In the genomic region with DNA sequence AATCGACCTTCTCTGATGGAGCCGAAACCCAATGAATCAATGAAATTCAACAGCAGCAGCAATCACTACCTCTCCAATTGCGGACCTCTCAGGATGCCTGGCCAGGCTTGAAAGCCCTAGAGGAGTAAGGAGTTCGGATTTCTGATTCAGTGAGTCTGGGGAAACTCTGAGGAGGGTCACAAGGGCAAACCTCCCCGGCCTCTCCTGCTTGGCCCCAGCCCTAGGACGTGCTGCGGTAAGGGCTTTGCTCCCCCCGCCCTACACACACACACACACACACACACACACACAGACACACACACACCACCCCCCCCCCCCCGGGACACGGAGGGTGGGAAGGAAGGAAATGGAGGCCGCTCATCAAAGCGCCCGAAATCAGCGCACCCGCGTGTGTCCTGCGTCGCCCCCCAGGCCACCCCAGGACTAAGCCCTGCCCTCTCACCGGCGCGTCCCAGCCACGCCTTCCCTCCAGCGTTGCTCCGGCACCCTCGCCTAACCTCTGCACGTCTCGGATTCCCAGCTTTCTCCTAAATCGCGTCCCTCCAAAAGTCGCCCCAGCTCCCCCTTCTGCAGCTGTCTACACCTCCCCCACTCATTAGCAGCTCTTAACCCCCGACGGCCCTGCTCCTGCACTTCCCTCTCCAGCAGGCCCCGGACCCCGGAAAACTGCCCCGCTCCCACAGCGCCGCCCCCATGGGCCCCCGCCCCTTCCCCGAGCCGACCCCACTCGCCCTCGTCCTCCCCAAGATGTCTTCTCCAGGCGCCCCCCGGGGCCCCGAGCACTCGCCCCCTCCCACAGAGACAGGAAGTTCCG, we compare ENCODE assay signal across 8 cellular contexts. TPM values are rescaled to one million over a fixed set of nuclear protein-coding genes. Genes with fewer than 3 reads are reported as not detected.
DNase-seq lines count a peak whose midpoint lies in the region; ATAC-seq and TF ChIP-seq lines count a peak whose summit lies in the region.

No MANE protein-coding gene starts in this region.

- H3K4me2 ChIP-seq in mammary epithelial cell (ENCODE audit: insufficient read depth, low read depth, low read length), result peak overlapping the region; percentile 89

- peaks cover 56% of the 10 kb centered on the region for H3K79me2 ChIP-seq in mammary epithelial cell (ENCODE audit: insufficient read depth, low read length)

- H3K4me3 ChIP-seq in mammary epithelial cell (replicated peaks in 1 of 3; ENCODE audit: insufficient read depth in 1 of 3, low read depth in 2 of 3, low read length in 3 of 3), result peak overlapping the region; percentile 81 to 88 (median 86)

- H3K4me3 Mint-ChIP-seq in T-cell, result peak overlapping the region; percentile 94 to 97 (median 95)

- H3K27me3 Mint-ChIP-seq in T-cell, result no peaks in the 10 kb centered on the region

- no peaks in the 10 kb centered on the region for H4K20me1 ChIP-seq in mammary epithelial cell (ENCODE audit: insufficient read depth, low read length)

- H3K36me3 ChIP-seq in ES-I3 (ENCODE audit: insufficient read depth, low read length), result 0 out of 2 replicates have a peak, but pooled peaks cover 4% of the 10 kb centered on the region
- no peaks in the 10 kb centered on the region for H3K36me3 ChIP-seq in mammary epithelial cell (ENCODE audit: insufficient read depth, low read length)

- H3K4me1 ChIP-seq in ES-I3 (ENCODE audit: insufficient read depth, low read length), result peaks cover 4% of the 10 kb centered on the region; the same call in 1 of the 2 replicates
- H3K4me1 ChIP-seq in mammary epithelial cell (ENCODE audit: insufficient read depth, low read length), result peaks cover 23% of the 10 kb centered on the region

- 0% methylated on average over 9 of the region's 47 CpGs for WGBS in mammary epithelial cell (ENCODE audit: low coverage, missing lambda C conversion rate)

- H3K9ac ChIP-seq in ES-I3 (ENCODE audit: low read depth, low read length), result peak overlapping the region; percentile 79
- H3K9ac ChIP-seq in mammary epithelial cell (ENCODE audit: insufficient read depth, low read length), result peak overlapping the region; percentile 78

- ATAC-seq in HG02884 (IDR thresholded peaks at IDR 0.05; ENCODE audit: unreplicated experiment), result peak; percentile 10
- ATAC-seq in T-cell (replicated peaks in 1 of 4), result peak; percentile 11 to 15 (median 13)
- ATAC-seq in HG03460 (IDR thresholded peaks at IDR 0.05; ENCODE audit: unreplicated experiment), result no peak

- intact Hi-C loops in mammary epithelial cell (cut with micrococcal nuclease), result no loop called here

- H3K4me1 Mint-ChIP-seq in T-cell, result peaks cover 36 to 44% (median 42%) of the 10 kb centered on the region in 3 donors

- peak in 28 of 34 experiments; percentile 5 to 44 (median 20) for DNase-seq in T-cell
- no peak for DNase-seq in mammary epithelial cell
- peak; percentile 77 for DNase-seq in left kidney (ENCODE audit: low read depth, low spot score)
- DNase-seq in stimulated activated CD8-positive, alpha-beta memory T cell treated with anti-CD3 and anti-CD28 coated beads, Interleukin-4, amount 100 ng/mL, for 48 hours, result peak; percentile 54
- DNase-seq in SHP77 (lab: John Stamatoyannopoulos, UW), result no peak

- no peaks in the 10 kb centered on the region for H3K27me3 ChIP-seq in mammary epithelial cell (ENCODE audit: insufficient read depth, low read length)

- TF ChIP-seq CTCF in mammary epithelial cell (conservative IDR thresholded peaks at IDR 0.05 in 1 of 2, IDR thresholded peaks at IDR 0.05 in 1 of 2; ENCODE audit: extremely low read depth in 1 of 2, insufficient read depth in 1 of 2, low read depth in 1 of 2, low read length in 2 of 2), result no peak

- H3K9me3 Mint-ChIP-seq in T-cell, result no peaks in the 10 kb centered on the region

- dilution Hi-C loops in mammary epithelial cell (cut with HindIII; ENCODE audit: low sequenced_read_pairs), result loop anchor here (5.0 kb wide), 3 partner anchors 48 to 93 kb away; no protein-coding TSS in a partner anchor

- in situ Hi-C loops in mammary epithelial cell (cut with MboI; ENCODE audit: low sequenced_read_pairs in 2 of 2), result no loop called here

- CTCF ChIA-PET in T-cell (lab: Charles Lee), result no interaction called here
- CTCF ChIA-PET in mammary epithelial cell (lab: Charles Lee; ENCODE audit: low non-redundant PET), result interaction anchor here (0.6 to 0.7 kb wide), 3 partner anchors 14 to 24 kb away, joined by 3 to 6 read pairs (median 3); no protein-coding TSS in a partner anchor

- peaks cover 5% of the 10 kb centered on the region for H3K9me3 ChIP-seq in ES-I3 (ENCODE audit: control insufficient read depth, insufficient read depth, low read length)
- no peaks in the 10 kb centered on the region for H3K9me3 ChIP-seq in mammary epithelial cell (replicated peaks; ENCODE audit: insufficient read depth, low read length)

- peak overlapping the region; percentile 77 for H2AFZ ChIP-seq in mammary epithelial cell (ENCODE audit: low read depth, low read length)

- no peaks in the 10 kb centered on the region for H3K36me3 Mint-ChIP-seq in T-cell

- no TSS peak for BruUV-seq in mammary epithelial cell (replicated peaks; lab: Mats Ljungman, UMichigan)

- peak overlapping the region; percentile 37 for H3K27ac ChIP-seq in mammary epithelial cell (ENCODE audit: insufficient read depth, low read depth, low read length)

- POLR2A ChIA-PET in T-cell (lab: Charles Lee), result interaction anchor here in 1 of 2 donors (0.6 to 0.7 kb wide), 3 partner anchors 13 to 364 kb away, joined by 7 to 16 read pairs (median 13); no protein-coding TSS in a partner anchor

- H3K27ac Mint-ChIP-seq in T-cell, result peak overlapping the region; percentile 80 to 81

RNA-seq across cellular contexts. Expression of a gene that starts 0.7 kb away (rescaled TPM):
- total RNA-seq in T-cell (10 to 100 TPM; 25.9 to 49.0 (median 40.4) TPM), mammary epithelial cell (10 to 100 TPM; 69.8 to 80.0 TPM)
- 64.2 TPM for polyA plus RNA-seq in mammary epithelial cell
- 37.8 TPM for polyA minus RNA-seq in mammary epithelial cell

Comparison
In these comparisons a context has a peak if more than half of its experiments do, and no peak if none do; other contexts are left out.
1. DNase-seq: peak in T-cell (28 of 34), left kidney (single experiment) and stimulated activated CD8-positive, alpha-beta memory T cell treated with anti-CD3 and anti-CD28 coated beads, Interleukin-4, amount 100 ng/mL, for 48 hours (single experiment); none in mammary epithelial cell (single experiment) and SHP77 (0 of 2).